Comparison of ENCODE assay signal across 9 cellular contexts in genomic region chr4:121726642-121727268, GRCh38.
DNase-seq lines count a peak whose midpoint lies in the region; ATAC-seq and TF ChIP-seq lines count a peak whose summit lies in the region.
"Had no signal": no experiment of that assay in that cellular context is flagged by ENCODE, and none has a peak within 500 bp of the region (broad histone marks: within the 10 kb centered on the region; RNA-seq: fewer than 3 reads in every experiment).

No MANE protein-coding gene starts in this region.

- in situ Hi-C loops in astrocyte of the cerebellum (cut with HindIII; ENCODE audit: low sequenced_read_pairs): loop anchor here (25.0 kb wide), 1 partner anchor 264 kb away; no protein-coding TSS in a partner anchor

- ATAC-seq in GM18907 (IDR thresholded peaks at IDR 0.05; ENCODE audit: unreplicated experiment): peak; percentile 98
- ATAC-seq in HG03060 (IDR thresholded peaks at IDR 0.05; ENCODE audit: low read depth, unreplicated experiment): peak; percentile 99

- no peak overlapping the region for H3K4me3 ChIP-seq in astrocyte of the cerebellum (ENCODE audit: low read depth, low read length)
- H3K4me3 ChIP-seq: BLaER1 had no signal

- DNase-seq in DMS79 treated with DMSO at 0.1 percent for 48 hours (lab: John Stamatoyannopoulos, UW) (peak; percentile 7), DMS79 (lab: John Stamatoyannopoulos, UW) (no peak), NCI-H69 (lab: John Stamatoyannopoulos, UW) (peak; percentile 43), astrocyte of the cerebellum (ENCODE audit: low read depth) (peak; percentile 66), inferior parietal cortex (ENCODE audit: extremely low spot score) (peak; percentile 69), stromal cell of bone marrow (ENCODE audit: low read depth) (peak; percentile 54)

- TF ChIP-seq CTCF in astrocyte of the cerebellum (IDR thresholded peaks at IDR 0.05; ENCODE audit: low read depth, low read length, missing control alignments): peak; percentile 57
